1 cellular context compared by ENCODE assay signal in genomic region chr11:123776160-123776559, GRCh38.
TF ChIP-seq lines count a peak whose summit lies in the region.

No MANE protein-coding gene starts in this region.

TF ChIP-seq in K562, 482 proteins besides CTCF, POLR2A, EP300 and RAD21:
- TF ChIP-seq ZSCAN29 (IDR thresholded peaks at IDR 0.05) = no peak
- peak; percentile 87 for TF ChIP-seq PRDM10 (IDR thresholded peaks at IDR 0.05; ENCODE audit: partially characterized antibody)
